1 cellular context compared by ENCODE assay signal in the genomic region with DNA sequence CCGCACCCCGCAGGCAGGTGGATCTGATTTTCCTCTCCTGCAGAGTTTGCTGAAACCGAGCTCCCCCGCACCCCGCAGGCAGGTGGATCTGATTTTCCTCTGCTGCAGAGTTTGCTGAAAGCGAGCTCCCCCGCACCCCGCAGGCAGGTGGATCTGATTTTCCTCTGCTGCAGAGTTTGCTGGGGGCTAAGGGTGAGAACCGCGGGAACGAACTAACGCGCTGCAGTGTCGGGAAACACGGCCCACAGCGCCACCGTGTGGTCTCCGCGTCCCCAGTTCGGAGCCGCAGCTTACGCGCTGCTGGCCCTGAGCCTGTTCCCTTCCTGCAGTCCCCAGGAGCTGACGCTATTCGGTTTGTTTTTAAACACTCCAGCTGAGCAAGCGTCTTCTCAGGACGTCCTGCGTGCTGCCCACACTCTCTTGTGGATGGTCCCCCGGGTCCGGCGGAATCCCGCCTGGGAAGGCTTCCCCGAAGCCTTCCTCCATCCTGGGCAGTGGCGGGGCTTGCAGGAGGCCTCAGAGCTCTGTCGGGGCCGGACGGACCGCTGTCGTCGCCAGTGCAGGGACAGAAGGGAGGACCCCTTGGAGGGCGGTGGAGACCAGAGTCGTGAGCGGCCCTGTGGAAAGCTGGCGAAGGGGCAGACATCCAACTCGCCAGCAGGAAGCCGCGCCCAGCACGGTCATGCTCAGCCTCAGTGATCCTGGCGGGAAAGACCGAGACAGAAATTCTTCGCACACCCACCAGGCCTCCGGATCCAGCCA.
TF ChIP-seq lines count a peak whose summit lies in the region.

No MANE protein-coding gene starts in this region.

TF ChIP-seq in HepG2, 621 proteins besides CTCF, POLR2A, EP300 and RAD21 (continued from another document and continues in another):
- TF ChIP-seq, protein P1, sequence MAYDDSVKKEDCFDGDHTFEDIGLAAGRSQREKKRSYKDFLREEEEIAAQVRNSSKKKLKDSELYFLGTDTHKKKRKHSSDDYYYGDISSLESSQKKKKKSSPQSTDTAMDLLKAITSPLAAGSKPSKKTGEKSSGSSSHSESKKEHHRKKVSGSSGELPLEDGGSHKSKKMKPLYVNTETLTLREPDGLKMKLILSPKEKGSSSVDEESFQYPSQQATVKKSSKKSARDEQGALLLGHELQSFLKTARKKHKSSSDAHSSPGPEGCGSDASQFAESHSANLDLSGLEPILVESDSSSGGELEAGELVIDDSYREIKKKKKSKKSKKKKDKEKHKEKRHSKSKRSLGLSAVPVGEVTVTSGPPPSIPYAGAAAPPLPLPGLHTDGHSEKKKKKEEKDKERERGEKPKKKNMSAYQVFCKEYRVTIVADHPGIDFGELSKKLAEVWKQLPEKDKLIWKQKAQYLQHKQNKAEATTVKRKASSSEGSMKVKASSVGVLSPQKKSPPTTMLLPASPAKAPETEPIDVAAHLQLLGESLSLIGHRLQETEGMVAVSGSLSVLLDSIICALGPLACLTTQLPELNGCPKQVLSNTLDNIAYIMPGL (CRISPR knock-in tag; IDR thresholded peaks at IDR 0.05; ENCODE audit: borderline replicate concordance in 1 of 2, low read depth in 1 of 2): peak; percentile 33 to 66; a peak in 2 of 4 replicates
- no peak for TF ChIP-seq STAT5B (CRISPR knock-in tag; IDR thresholded peaks at IDR 0.05)
- TF ChIP-seq ZFP36 (IDR thresholded peaks at IDR 0.05; ENCODE audit: borderline replicate concordance, low read depth, low read length, partially characterized antibody): no peak
- no peak for TF ChIP-seq MAZ (IDR thresholded peaks at IDR 0.05; ENCODE audit: borderline replicate concordance, low read depth, low read length)
- 0 out of 2 replicates have a peak, but pooled peaks have one; percentile 42 for TF ChIP-seq MAZ (CRISPR knock-in tag; IDR thresholded peaks at IDR 0.05; ENCODE audit: low read depth)
- TF ChIP-seq TGIF2 (CRISPR knock-in tag; IDR thresholded peaks at IDR 0.05): no peak
- TF ChIP-seq ZNF20 (CRISPR knock-in tag; IDR thresholded peaks at IDR 0.05): no peak
- TF ChIP-seq ZNF382 (CRISPR knock-in tag; IDR thresholded peaks at IDR 0.05; ENCODE audit: borderline replicate concordance): no peak
- TF ChIP-seq, protein P2, sequence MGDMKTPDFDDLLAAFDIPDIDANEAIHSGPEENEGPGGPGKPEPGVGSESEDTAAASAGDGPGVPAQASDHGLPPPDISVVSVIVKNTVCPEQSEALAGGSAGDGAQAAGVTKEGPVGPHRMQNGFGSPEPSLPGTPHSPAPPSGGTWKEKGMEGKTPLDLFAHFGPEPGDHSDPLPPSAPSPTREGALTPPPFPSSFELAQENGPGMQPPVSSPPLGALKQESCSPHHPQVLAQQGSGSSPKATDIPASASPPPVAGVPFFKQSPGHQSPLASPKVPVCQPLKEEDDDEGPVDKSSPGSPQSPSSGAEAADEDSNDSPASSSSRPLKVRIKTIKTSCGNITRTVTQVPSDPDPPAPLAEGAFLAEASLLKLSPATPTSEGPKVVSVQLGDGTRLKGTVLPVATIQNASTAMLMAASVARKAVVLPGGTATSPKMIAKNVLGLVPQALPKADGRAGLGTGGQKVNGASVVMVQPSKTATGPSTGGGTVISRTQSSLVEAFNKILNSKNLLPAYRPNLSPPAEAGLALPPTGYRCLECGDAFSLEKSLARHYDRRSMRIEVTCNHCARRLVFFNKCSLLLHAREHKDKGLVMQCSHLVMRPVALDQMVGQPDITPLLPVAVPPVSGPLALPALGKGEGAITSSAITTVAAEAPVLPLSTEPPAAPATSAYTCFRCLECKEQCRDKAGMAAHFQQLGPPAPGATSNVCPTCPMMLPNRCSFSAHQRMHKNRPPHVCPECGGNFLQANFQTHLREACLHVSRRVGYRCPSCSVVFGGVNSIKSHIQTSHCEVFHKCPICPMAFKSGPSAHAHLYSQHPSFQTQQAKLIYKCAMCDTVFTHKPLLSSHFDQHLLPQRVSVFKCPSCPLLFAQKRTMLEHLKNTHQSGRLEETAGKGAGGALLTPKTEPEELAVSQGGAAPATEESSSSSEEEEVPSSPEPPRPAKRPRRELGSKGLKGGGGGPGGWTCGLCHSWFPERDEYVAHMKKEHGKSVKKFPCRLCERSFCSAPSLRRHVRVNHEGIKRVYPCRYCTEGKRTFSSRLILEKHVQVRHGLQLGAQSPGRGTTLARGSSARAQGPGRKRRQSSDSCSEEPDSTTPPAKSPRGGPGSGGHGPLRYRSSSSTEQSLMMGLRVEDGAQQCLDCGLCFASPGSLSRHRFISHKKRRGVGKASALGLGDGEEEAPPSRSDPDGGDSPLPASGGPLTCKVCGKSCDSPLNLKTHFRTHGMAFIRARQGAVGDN (CRISPR knock-in tag; IDR thresholded peaks at IDR 0.05): peak; percentile 55
- TF ChIP-seq ZSCAN9 (CRISPR knock-in tag; IDR thresholded peaks at IDR 0.05; ENCODE audit: borderline replicate concordance): no peak
- TF ChIP-seq ZNF30 (CRISPR knock-in tag; IDR thresholded peaks at IDR 0.05): no peak
- no peak for TF ChIP-seq ZNF564 (CRISPR knock-in tag; IDR thresholded peaks at IDR 0.05)
- no peak for TF ChIP-seq ZNF567 (CRISPR knock-in tag; IDR thresholded peaks at IDR 0.05; ENCODE audit: borderline replicate concordance)
- TF ChIP-seq RCOR2 (CRISPR knock-in tag; IDR thresholded peaks at IDR 0.05): no peak
- TF ChIP-seq ZNF839 (CRISPR knock-in tag; IDR thresholded peaks at IDR 0.05; ENCODE audit: borderline replicate concordance): no peak
- no peak for TF ChIP-seq SP2 (CRISPR knock-in tag; IDR thresholded peaks at IDR 0.05)
- TF ChIP-seq ARNT2 (CRISPR knock-in tag; IDR thresholded peaks at IDR 0.05; ENCODE audit: low read depth): 0 out of 2 replicates have a peak, but pooled peaks have one; percentile 34
- TF ChIP-seq TBL1XR1 (IDR thresholded peaks at IDR 0.05; ENCODE audit: borderline replicate concordance, low read length, partially characterized antibody): no peak
- no peak for TF ChIP-seq SP1 (IDR thresholded peaks at IDR 0.05)
- TF ChIP-seq SP1 (CRISPR knock-in tag; IDR thresholded peaks at IDR 0.05): no peak
- TF ChIP-seq MXI1 (IDR thresholded peaks at IDR 0.05; ENCODE audit: borderline replicate concordance, low read depth, low read length): no peak
- TF ChIP-seq, protein P3, sequence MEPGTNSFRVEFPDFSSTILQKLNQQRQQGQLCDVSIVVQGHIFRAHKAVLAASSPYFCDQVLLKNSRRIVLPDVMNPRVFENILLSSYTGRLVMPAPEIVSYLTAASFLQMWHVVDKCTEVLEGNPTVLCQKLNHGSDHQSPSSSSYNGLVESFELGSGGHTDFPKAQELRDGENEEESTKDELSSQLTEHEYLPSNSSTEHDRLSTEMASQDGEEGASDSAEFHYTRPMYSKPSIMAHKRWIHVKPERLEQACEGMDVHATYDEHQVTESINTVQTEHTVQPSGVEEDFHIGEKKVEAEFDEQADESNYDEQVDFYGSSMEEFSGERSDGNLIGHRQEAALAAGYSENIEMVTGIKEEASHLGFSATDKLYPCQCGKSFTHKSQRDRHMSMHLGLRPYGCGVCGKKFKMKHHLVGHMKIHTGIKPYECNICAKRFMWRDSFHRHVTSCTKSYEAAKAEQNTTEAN (CRISPR knock-in tag; conservative IDR thresholded peaks at IDR 0.05): no peak
- TF ChIP-seq SALL1 (CRISPR knock-in tag; IDR thresholded peaks at IDR 0.05): peak; percentile 47
- TF ChIP-seq, protein P4, sequence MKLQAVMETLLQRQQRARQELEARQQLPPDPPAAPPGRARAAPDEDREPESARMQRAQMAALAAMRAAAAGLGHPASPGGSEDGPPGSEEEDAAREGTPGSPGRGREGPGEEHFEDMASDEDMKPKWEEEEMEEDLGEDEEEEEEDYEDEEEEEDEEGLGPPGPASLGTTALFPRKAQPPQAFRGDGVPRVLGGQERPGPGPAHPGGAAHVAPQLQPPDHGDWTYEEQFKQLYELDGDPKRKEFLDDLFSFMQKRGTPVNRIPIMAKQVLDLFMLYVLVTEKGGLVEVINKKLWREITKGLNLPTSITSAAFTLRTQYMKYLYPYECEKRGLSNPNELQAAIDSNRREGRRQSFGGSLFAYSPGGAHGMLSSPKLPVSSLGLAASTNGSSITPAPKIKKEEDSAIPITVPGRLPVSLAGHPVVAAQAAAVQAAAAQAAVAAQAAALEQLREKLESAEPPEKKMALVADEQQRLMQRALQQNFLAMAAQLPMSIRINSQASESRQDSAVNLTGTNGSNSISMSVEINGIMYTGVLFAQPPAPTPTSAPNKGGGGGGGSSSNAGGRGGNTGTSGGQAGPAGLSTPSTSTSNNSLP (IDR thresholded peaks at IDR 0.05; ENCODE audit: low read depth, low read length): no peak
- TF ChIP-seq, protein P5, sequence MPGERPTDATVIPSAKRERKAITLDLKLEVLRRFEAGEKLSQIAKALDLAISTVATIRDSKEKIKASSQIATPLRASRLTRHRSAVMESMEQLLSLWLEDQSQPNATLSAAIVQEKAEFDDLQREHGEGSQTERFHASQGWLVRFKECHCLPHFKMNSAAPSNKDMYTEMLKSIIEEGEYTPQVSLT (CRISPR knock-in tag; IDR thresholded peaks at IDR 0.05; ENCODE audit: borderline replicate concordance, low read depth): no peak
- TF ChIP-seq DPF2 (CRISPR knock-in tag; IDR thresholded peaks at IDR 0.05; ENCODE audit: borderline replicate concordance, low read depth): no peak
- no peak for TF ChIP-seq IRX3 (CRISPR knock-in tag; IDR thresholded peaks at IDR 0.05; ENCODE audit: borderline replicate concordance, low read depth)
- TF ChIP-seq ZNF292 (CRISPR knock-in tag; IDR thresholded peaks at IDR 0.05; ENCODE audit: borderline replicate concordance, low read depth): no peak
- no peak for TF ChIP-seq MTF1 (CRISPR knock-in tag; IDR thresholded peaks at IDR 0.05)
- TF ChIP-seq HOXD1 (CRISPR knock-in tag; IDR thresholded peaks at IDR 0.05): no peak
- no peak for TF ChIP-seq ZNF660 (CRISPR knock-in tag; IDR thresholded peaks at IDR 0.05; ENCODE audit: borderline replicate concordance, low read depth)
- no peak for TF ChIP-seq MYNN (CRISPR knock-in tag; IDR thresholded peaks at IDR 0.05; ENCODE audit: low read depth)
- peak; percentile 88 for TF ChIP-seq KDM2A (CRISPR knock-in tag; IDR thresholded peaks at IDR 0.05; ENCODE audit: borderline replicate concordance, low read depth)
- no peak for TF ChIP-seq ZNF12 (CRISPR knock-in tag; IDR thresholded peaks at IDR 0.05)
- TF ChIP-seq SKI (IDR thresholded peaks at IDR 0.05; ENCODE audit: partially characterized antibody): no peak
- TF ChIP-seq ADNP (CRISPR knock-in tag; IDR thresholded peaks at IDR 0.05): no peak
- no peak for TF ChIP-seq ZNF296 (CRISPR knock-in tag; conservative IDR thresholded peaks at IDR 0.05)
- TF ChIP-seq, protein P6, sequence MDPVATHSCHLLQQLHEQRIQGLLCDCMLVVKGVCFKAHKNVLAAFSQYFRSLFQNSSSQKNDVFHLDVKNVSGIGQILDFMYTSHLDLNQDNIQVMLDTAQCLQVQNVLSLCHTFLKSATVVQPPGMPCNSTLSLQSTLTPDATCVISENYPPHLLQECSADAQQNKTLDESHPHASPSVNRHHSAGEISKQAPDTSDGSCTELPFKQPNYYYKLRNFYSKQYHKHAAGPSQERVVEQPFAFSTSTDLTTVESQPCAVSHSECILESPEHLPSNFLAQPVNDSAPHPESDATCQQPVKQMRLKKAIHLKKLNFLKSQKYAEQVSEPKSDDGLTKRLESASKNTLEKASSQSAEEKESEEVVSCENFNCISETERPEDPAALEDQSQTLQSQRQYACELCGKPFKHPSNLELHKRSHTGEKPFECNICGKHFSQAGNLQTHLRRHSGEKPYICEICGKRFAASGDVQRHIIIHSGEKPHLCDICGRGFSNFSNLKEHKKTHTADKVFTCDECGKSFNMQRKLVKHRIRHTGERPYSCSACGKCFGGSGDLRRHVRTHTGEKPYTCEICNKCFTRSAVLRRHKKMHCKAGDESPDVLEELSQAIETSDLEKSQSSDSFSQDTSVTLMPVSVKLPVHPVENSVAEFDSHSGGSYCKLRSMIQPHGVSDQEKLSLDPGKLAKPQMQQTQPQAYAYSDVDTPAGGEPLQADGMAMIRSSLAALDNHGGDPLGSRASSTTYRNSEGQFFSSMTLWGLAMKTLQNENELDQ (CRISPR knock-in tag; IDR thresholded peaks at IDR 0.05; ENCODE audit: borderline replicate concordance): no peak
- no peak for TF ChIP-seq HNRNPLL (IDR thresholded peaks at IDR 0.05; ENCODE audit: low read depth, low read length, poor library complexity, severe bottlenecking)
- no peak for TF ChIP-seq ZBTB7A (CRISPR knock-in tag; IDR thresholded peaks at IDR 0.05)
- TF ChIP-seq, protein P7, sequence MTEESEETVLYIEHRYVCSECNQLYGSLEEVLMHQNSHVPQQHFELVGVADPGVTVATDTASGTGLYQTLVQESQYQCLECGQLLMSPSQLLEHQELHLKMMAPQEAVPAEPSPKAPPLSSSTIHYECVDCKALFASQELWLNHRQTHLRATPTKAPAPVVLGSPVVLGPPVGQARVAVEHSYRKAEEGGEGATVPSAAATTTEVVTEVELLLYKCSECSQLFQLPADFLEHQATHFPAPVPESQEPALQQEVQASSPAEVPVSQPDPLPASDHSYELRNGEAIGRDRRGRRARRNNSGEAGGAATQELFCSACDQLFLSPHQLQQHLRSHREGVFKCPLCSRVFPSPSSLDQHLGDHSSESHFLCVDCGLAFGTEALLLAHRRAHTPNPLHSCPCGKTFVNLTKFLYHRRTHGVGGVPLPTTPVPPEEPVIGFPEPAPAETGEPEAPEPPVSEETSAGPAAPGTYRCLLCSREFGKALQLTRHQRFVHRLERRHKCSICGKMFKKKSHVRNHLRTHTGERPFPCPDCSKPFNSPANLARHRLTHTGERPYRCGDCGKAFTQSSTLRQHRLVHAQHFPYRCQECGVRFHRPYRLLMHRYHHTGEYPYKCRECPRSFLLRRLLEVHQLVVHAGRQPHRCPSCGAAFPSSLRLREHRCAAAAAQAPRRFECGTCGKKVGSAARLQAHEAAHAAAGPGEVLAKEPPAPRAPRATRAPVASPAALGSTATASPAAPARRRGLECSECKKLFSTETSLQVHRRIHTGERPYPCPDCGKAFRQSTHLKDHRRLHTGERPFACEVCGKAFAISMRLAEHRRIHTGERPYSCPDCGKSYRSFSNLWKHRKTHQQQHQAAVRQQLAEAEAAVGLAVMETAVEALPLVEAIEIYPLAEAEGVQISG (CRISPR knock-in tag; IDR thresholded peaks at IDR 0.05): no peak
- TF ChIP-seq, protein P8, sequence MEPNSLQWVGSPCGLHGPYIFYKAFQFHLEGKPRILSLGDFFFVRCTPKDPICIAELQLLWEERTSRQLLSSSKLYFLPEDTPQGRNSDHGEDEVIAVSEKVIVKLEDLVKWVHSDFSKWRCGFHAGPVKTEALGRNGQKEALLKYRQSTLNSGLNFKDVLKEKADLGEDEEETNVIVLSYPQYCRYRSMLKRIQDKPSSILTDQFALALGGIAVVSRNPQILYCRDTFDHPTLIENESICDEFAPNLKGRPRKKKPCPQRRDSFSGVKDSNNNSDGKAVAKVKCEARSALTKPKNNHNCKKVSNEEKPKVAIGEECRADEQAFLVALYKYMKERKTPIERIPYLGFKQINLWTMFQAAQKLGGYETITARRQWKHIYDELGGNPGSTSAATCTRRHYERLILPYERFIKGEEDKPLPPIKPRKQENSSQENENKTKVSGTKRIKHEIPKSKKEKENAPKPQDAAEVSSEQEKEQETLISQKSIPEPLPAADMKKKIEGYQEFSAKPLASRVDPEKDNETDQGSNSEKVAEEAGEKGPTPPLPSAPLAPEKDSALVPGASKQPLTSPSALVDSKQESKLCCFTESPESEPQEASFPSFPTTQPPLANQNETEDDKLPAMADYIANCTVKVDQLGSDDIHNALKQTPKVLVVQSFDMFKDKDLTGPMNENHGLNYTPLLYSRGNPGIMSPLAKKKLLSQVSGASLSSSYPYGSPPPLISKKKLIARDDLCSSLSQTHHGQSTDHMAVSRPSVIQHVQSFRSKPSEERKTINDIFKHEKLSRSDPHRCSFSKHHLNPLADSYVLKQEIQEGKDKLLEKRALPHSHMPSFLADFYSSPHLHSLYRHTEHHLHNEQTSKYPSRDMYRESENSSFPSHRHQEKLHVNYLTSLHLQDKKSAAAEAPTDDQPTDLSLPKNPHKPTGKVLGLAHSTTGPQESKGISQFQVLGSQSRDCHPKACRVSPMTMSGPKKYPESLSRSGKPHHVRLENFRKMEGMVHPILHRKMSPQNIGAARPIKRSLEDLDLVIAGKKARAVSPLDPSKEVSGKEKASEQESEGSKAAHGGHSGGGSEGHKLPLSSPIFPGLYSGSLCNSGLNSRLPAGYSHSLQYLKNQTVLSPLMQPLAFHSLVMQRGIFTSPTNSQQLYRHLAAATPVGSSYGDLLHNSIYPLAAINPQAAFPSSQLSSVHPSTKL (CRISPR knock-in tag; IDR thresholded peaks at IDR 0.05): 0 out of 2 replicates have a peak, but pooled peaks have one; percentile 11
